ENCODE assay signal across 8 cellular contexts in the genomic region with DNA sequence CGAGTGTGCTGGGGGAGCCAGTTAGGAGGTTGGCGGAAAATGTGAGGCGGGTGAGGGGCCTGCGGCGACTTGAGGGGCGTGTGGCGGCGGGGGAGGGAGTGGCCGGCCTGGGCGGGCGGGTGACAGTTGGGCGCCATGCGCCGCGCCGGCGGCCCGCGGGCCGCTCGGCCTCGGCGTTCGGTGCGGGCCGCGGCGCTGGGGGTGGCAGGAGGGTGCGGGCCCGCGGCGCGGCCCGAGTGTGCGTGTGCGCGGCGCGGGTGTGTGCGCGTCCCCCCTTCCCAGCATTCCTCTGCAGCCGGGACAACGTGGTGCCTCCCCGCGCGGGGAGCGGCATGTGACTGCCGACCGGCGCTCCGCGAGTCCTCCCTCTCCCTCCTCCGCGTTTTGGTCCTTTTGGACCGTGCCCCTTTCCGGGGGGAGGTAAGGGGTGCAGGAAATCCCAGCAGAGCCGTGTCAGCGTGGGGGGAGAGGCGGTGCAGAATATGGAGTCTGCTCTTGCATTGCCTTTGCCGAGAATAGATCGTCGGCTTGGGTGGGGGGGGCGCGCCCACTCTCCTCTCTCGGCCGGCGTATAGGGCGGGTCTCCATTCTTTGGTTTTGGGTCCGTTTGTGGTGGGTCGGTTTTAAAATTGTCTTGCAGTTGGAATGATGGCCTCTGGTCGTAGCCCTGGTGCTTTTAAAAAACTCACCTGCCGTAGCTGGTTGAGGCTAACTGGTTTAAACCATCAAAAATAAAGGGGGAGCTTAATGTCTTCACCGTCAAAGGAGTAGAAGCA. TPM values are rescaled to one million over a fixed set of nuclear protein-coding genes. Genes with fewer than 3 reads are reported as not detected.
A peak's percentile ranks its signal among the peaks of the same experiment; 100 is the strongest.
DNase-seq lines count a peak whose midpoint lies in the region; ATAC-seq lines count a peak whose summit lies in the region.

No MANE protein-coding gene starts in this region.

- peak; percentile 61 to 64 for DNase-seq in activated CD4-positive, alpha-beta T cell treated with anti-CD3 and anti-CD28 coated beads for 4 hours
- peak; percentile 78 for DNase-seq in cerebellum (ENCODE audit: low spot score)
- peak; percentile 54 for DNase-seq in stimulated activated CD4-positive, alpha-beta T cell treated with anti-CD3 and anti-CD28 coated beads, Interleukin-1b, Interleukin-23, amount 100 ng/mL, for 48 hours
- no peak for DNase-seq in NCI-H510A (lab: John Stamatoyannopoulos, UW)

- no peak for ATAC-seq in HG03565 (IDR thresholded peaks at IDR 0.05; ENCODE audit: unreplicated experiment)

- peak overlapping the region; percentile 86 to 99 (median 97); a peak in 21 of 22 replicates for H3K27ac ChIP-seq in BLaER1 treated with 17β-estradiol and CSF1 and Interleukin-3, amounts not matched to agents 10 nM and 100 nM
- H3K27ac ChIP-seq in HUES64 (ENCODE audit: low read depth, low read length) (peak overlapping the region; percentile 96), layer of hippocampus (ENCODE audit: low read depth, low read length) (peak overlapping the region; percentile 84)

- H3K4me1 ChIP-seq in BLaER1 treated with 17β-estradiol and CSF1 and Interleukin-3, amounts not matched to agents 10 nM and 100 nM = peaks cover 54 to 59% (median 57%) of the 10 kb centered on the region in 10 experiments
- H3K4me1 ChIP-seq in HUES64 (ENCODE audit: insufficient read depth, low read length) = peaks cover 52% of the 10 kb centered on the region

- under 1% methylated on average over 72 of the region's 73 CpGs for WGBS in HUES64

- peak overlapping the region; percentile 74 to 96 (median 85) for H3K4me2 ChIP-seq in BLaER1 treated with 17β-estradiol and CSF1 and Interleukin-3, amounts not matched to agents 10 nM and 100 nM

- H3K9ac ChIP-seq in BLaER1 treated with 17β-estradiol and CSF1 and Interleukin-3, amounts not matched to agents 10 nM and 100 nM = peak overlapping the region; percentile 95 to 100 (median 99)
- H3K9ac ChIP-seq in HUES64 (ENCODE audit: low read depth, low read length) = peak overlapping the region; percentile 93

- peak overlapping the region; percentile 92 to 100 (median 99) for H3K4me3 ChIP-seq in BLaER1 treated with 17β-estradiol and CSF1 and Interleukin-3, amounts not matched to agents 10 nM and 100 nM
- peak overlapping the region; percentile 97 for H3K4me3 ChIP-seq in HUES64 (ENCODE audit: low read length)

- H4K20me1 ChIP-seq in BLaER1 treated with 17β-estradiol and CSF1 and Interleukin-3, amounts not matched to agents 10 nM and 100 nM = peaks cover 49 to 64% (median 56%) of the 10 kb centered on the region in 11 experiments

- no peaks in the 10 kb centered on the region for H3K27me3 ChIP-seq in BLaER1 treated with 17β-estradiol and CSF1 and Interleukin-3, amounts not matched to agents 10 nM and 100 nM
- H3K27me3 ChIP-seq in HUES64 (ENCODE audit: insufficient read depth, low read length) = no peaks in the 10 kb centered on the region
- H3K27me3 ChIP-seq in layer of hippocampus (ENCODE audit: control insufficient read depth, insufficient read depth, low read length) = no peaks in the 10 kb centered on the region

- peaks cover 0 to 14% (median 8%) of the 10 kb centered on the region in 11 experiments; a peak in 8 of 22 replicates for H3K36me3 ChIP-seq in BLaER1 treated with 17β-estradiol and CSF1 and Interleukin-3, amounts not matched to agents 10 nM and 100 nM
- H3K36me3 ChIP-seq in HUES64 (ENCODE audit: insufficient read depth, low read length) = no peaks in the 10 kb centered on the region

- no peaks in the 10 kb centered on the region for H3K9me3 ChIP-seq in BLaER1 treated with 17β-estradiol and CSF1 and Interleukin-3, amounts not matched to agents 10 nM and 100 nM (replicated peaks in 1 of 11)
- no peaks in the 10 kb centered on the region for H3K9me3 ChIP-seq in HUES64 (ENCODE audit: insufficient read depth, low read depth, low read length)

RNA-seq across cellular contexts. Expression of gene LARP1, which starts 1.9 kb away (rescaled TPM):
- 140 TPM for polyA plus RNA-seq in HUES64 (2013, experiment 1 of 2)
- 130 TPM for polyA plus RNA-seq in HUES64 (2013, experiment 2 of 2)
- total RNA-seq in cerebellum = 44.0 TPM
